Comparison of ENCODE assay signal across 2 cellular contexts in genomic region chr19:4295972-4296771, GRCh38.
TF ChIP-seq lines count a peak whose summit lies in the region.

No MANE protein-coding gene starts in this region.

TF ChIP-seq in GM23338, 12 proteins besides CTCF, POLR2A, EP300 and RAD21:
- TF ChIP-seq EZH2phosphoT487 (IDR thresholded peaks at IDR 0.05; ENCODE audit: unreplicated experiment) = no peak
- no peak for TF ChIP-seq JUNB (IDR thresholded peaks at IDR 0.05; ENCODE audit: unreplicated experiment)
- TF ChIP-seq REST (IDR thresholded peaks at IDR 0.05; ENCODE audit: unreplicated experiment) = no peak
- TF ChIP-seq EZH2 (IDR thresholded peaks at IDR 0.05; ENCODE audit: low read depth, unreplicated experiment) = no peak
- no peak for TF ChIP-seq POLR2AphosphoS5 (IDR thresholded peaks at IDR 0.05; ENCODE audit: low read depth)
- TF ChIP-seq NANOG (IDR thresholded peaks at IDR 0.05; ENCODE audit: borderline replicate concordance) = no peak
- no peak for TF ChIP-seq CREB1 (CRISPR knock-in tag; IDR thresholded peaks at IDR 0.05; ENCODE audit: low read depth)
- TF ChIP-seq STAT1 (IDR thresholded peaks at IDR 0.05; ENCODE audit: unreplicated experiment) = no peak
- TF ChIP-seq, protein P1, sequence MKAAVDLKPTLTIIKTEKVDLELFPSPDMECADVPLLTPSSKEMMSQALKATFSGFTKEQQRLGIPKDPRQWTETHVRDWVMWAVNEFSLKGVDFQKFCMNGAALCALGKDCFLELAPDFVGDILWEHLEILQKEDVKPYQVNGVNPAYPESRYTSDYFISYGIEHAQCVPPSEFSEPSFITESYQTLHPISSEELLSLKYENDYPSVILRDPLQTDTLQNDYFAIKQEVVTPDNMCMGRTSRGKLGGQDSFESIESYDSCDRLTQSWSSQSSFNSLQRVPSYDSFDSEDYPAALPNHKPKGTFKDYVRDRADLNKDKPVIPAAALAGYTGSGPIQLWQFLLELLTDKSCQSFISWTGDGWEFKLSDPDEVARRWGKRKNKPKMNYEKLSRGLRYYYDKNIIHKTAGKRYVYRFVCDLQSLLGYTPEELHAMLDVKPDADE (IDR thresholded peaks at IDR 0.05) = no peak
- TF ChIP-seq ZNF462 (CRISPR knock-in tag; IDR thresholded peaks at IDR 0.05) = no peak
- TF ChIP-seq ZNF114 (CRISPR knock-in tag; IDR thresholded peaks at IDR 0.05) = no peak
- TF ChIP-seq ZNF331 (CRISPR knock-in tag; IDR thresholded peaks at IDR 0.05; ENCODE audit: low read depth) = no peak

TF ChIP-seq in WTC11, 78 proteins besides CTCF, POLR2A, EP300 and RAD21:
- TF ChIP-seq PREB (CRISPR knock-in tag; IDR thresholded peaks at IDR 0.05; ENCODE audit: borderline replicate concordance) (no peak), USF2 (CRISPR knock-in tag; IDR thresholded peaks at IDR 0.05) (peak; percentile 53), TCF7 (CRISPR knock-in tag; IDR thresholded peaks at IDR 0.05; ENCODE audit: low read depth) (no peak), NFYB (CRISPR knock-in tag; conservative IDR thresholded peaks at IDR 0.05; ENCODE audit: low read depth) (no peak), RORB (CRISPR knock-in tag; IDR thresholded peaks at IDR 0.05) (no peak), GTF2I (CRISPR knock-in tag; conservative IDR thresholded peaks at IDR 0.05) (peak; percentile 62; the same call in 1 of the 2 replicates), NR1H2 (CRISPR knock-in tag; IDR thresholded peaks at IDR 0.05) (no peak), ESRRA (CRISPR knock-in tag; IDR thresholded peaks at IDR 0.05; ENCODE audit: borderline replicate concordance) (no peak), CREM (CRISPR knock-in tag; IDR thresholded peaks at IDR 0.05) (no peak), RELA (CRISPR knock-in tag; IDR thresholded peaks at IDR 0.05; ENCODE audit: borderline replicate concordance) (no peak), ZNF121 (CRISPR knock-in tag; IDR thresholded peaks at IDR 0.05) (0 out of 2 replicates have a peak, but pooled peaks have one; percentile 47)
- TF ChIP-seq, protein P2, sequence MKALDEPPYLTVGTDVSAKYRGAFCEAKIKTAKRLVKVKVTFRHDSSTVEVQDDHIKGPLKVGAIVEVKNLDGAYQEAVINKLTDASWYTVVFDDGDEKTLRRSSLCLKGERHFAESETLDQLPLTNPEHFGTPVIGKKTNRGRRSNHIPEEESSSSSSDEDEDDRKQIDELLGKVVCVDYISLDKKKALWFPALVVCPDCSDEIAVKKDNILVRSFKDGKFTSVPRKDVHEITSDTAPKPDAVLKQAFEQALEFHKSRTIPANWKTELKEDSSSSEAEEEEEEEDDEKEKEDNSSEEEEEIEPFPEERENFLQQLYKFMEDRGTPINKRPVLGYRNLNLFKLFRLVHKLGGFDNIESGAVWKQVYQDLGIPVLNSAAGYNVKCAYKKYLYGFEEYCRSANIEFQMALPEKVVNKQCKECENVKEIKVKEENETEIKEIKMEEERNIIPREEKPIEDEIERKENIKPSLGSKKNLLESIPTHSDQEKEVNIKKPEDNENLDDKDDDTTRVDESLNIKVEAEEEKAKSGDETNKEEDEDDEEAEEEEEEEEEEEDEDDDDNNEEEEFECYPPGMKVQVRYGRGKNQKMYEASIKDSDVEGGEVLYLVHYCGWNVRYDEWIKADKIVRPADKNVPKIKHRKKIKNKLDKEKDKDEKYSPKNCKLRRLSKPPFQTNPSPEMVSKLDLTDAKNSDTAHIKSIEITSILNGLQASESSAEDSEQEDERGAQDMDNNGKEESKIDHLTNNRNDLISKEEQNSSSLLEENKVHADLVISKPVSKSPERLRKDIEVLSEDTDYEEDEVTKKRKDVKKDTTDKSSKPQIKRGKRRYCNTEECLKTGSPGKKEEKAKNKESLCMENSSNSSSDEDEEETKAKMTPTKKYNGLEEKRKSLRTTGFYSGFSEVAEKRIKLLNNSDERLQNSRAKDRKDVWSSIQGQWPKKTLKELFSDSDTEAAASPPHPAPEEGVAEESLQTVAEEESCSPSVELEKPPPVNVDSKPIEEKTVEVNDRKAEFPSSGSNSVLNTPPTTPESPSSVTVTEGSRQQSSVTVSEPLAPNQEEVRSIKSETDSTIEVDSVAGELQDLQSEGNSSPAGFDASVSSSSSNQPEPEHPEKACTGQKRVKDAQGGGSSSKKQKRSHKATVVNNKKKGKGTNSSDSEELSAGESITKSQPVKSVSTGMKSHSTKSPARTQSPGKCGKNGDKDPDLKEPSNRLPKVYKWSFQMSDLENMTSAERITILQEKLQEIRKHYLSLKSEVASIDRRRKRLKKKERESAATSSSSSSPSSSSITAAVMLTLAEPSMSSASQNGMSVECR (CRISPR knock-in tag; IDR thresholded peaks at IDR 0.05; ENCODE audit: borderline replicate concordance) = no peak
